14 cellular contexts compared by ENCODE assay signal in the genomic region with DNA sequence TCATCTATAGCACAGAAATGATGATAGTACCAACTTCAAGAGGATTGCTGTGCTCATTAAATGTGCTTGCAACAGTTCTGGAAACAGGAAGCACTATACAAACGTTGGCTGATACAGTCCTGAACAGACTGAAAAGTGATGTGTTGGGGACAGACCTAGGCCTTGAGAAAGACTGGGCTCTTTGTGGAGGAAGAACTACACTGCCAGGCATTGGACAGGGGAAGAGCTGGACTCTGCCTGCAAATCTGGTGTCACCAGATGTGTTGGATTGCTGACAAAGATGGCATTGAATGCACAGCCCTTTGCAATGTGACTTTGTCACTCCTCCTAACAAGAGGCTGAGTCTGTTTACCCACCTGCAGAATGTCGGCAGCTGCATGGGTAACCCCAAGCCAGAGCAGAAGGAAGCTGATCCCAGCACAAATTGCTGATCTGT. TPM values are rescaled to one million over a fixed set of nuclear protein-coding genes. Genes with fewer than 3 reads are reported as not detected.
DNase-seq lines count a peak whose midpoint lies in the region; ATAC-seq, FAIRE-seq and TF ChIP-seq lines count a peak whose summit lies in the region.
"Had no signal": no experiment of that assay in that cellular context is flagged by ENCODE, and none has a peak within 500 bp of the region (broad histone marks: within the 10 kb centered on the region; RNA-seq: fewer than 3 reads in every experiment).

No MANE protein-coding gene starts in this region.

- no peak for ATAC-seq in HG02678 (IDR thresholded peaks at IDR 0.05; ENCODE audit: unreplicated experiment)
- ATAC-seq in GM21786 (IDR thresholded peaks at IDR 0.05; ENCODE audit: unreplicated experiment): no peak

- TF ChIP-seq CTCF in breast epithelium (IDR thresholded peaks at IDR 0.05): no peak
- TF ChIP-seq CTCF in neutrophil (IDR thresholded peaks at IDR 0.05): no peak

- TF ChIP-seq POLR2A in breast epithelium (IDR thresholded peaks at IDR 0.05): no peak
- TF ChIP-seq POLR2A in GM12892 (IDR thresholded peaks at IDR 0.05; ENCODE audit: low read depth, low read length): no peak

- no peak for FAIRE-seq in GM12892 (lab: Jason Lieb, UNC)

- intact Hi-C loops in breast epithelium (cut with DNase I; ENCODE audit: low total_unique reads): no loop called here

- no peaks in the 10 kb centered on the region for H3K27me3 ChIP-seq in breast epithelium
- no peaks in the 10 kb centered on the region for H3K27me3 ChIP-seq in neutrophil
- H3K27me3 ChIP-seq: adrenal gland had no signal

- no peak overlapping the region for H3K4me3 ChIP-seq in breast epithelium
- H3K4me3 ChIP-seq in neutrophil (ENCODE audit: low read depth in 1 of 2, low read length in 1 of 2): peak overlapping the region in 1 of 2 experiments; percentile 21
- H3K4me3 ChIP-seq: adrenal gland, smooth muscle cell had no signal

- H3K36me3 ChIP-seq in breast epithelium (no peaks in the 10 kb centered on the region), neutrophil (no peaks in the 10 kb centered on the region)
- H3K36me3 ChIP-seq: adrenal gland had no signal

- peak overlapping the region; percentile 72 to 74 for H3K27ac ChIP-seq in breast epithelium
- H3K27ac ChIP-seq in neutrophil: peak overlapping the region; percentile 93

- no peaks in the 10 kb centered on the region for H3K9me3 ChIP-seq in breast epithelium
- no peaks in the 10 kb centered on the region for H3K9me3 ChIP-seq in neutrophil
- H3K9me3 ChIP-seq: adrenal gland had no signal

- DNase-seq in DMS79 (lab: John Stamatoyannopoulos, UW) (peak; percentile 41), NCI-H2171 treated with DMSO at 0.1 percent for 48 hours (lab: John Stamatoyannopoulos, UW) (peak; percentile 80), breast epithelium (ENCODE audit: low spot score in 2 of 2) (no peak), HCEC 1CT (no peak), GM12892 (ENCODE audit: insufficient read length) (no peak)
- DNase-seq: activated CD4-positive, alpha-beta T cell treated with anti-CD3 and anti-CD28 coated beads, Interleukin-2, amount 10 ng/mL, durations not matched to agents 7 days and 5 days; HFFc6; left cardiac atrium; stimulated activated naive CD4-positive, alpha-beta T cell treated with Interleukin-2 at 50 U/mL for 16 hours had no signal

- H3K4me1 ChIP-seq in breast epithelium (peaks cover 0 to 4% of the 10 kb centered on the region in 2 donors), neutrophil (ENCODE audit: control insufficient read depth in 1 of 2, insufficient read depth in 1 of 2, low read depth in 1 of 2, low read length in 1 of 2) (peaks cover 52 to 57% of the 10 kb centered on the region in 2 experiments)
- H3K4me1 ChIP-seq: adrenal gland had no signal

RNA-seq across cellular contexts. Expression of gene ST6GALNAC2, which starts 12.4 kb away (rescaled TPM):
- 10 to 100 TPM; 10.5 to 39.8 (median 12.0) TPM for total RNA-seq in breast epithelium
- polyA plus RNA-seq in GM12892 (2012; ENCODE audit: missing spikeins): not detected
- total RNA-seq: activated CD4-positive, alpha-beta T cell treated with anti-CD3 and anti-CD28 coated beads, Interleukin-2, amount 10 ng/mL, durations not matched to agents 7 days and 5 days had no signal

RNA-seq across cellular contexts. Expression of gene ST6GALNAC1, which starts 45.5 kb away (rescaled TPM):
- 1 to 10 TPM; 1.3 to 1.6 (median 1.3) TPM for total RNA-seq in breast epithelium
- polyA plus RNA-seq in GM12892 (2012; ENCODE audit: missing spikeins): not detected
- total RNA-seq: HFFc6, smooth muscle cell had no signal
- polyA plus RNA-seq: smooth muscle cell had no signal

RNA-seq across cellular contexts. Expression of gene PRCD, which starts 58.2 kb away (rescaled TPM):
- 1 to 10 TPM; 1.5 to 7.2 (median 4.9) TPM for total RNA-seq in breast epithelium
- not detected for polyA plus RNA-seq in GM12892 (2012; ENCODE audit: missing spikeins)
- total RNA-seq: activated CD4-positive, alpha-beta T cell treated with anti-CD3 and anti-CD28 coated beads, Interleukin-2, amount 10 ng/mL, durations not matched to agents 7 days and 5 days; HFFc6 had no signal

Comparison
In these comparisons a context has a peak if more than half of its experiments do, and no peak if none do; other contexts are left out.
1. DNase-seq: peak in DMS79 (single experiment) and NCI-H2171 treated with DMSO at 0.1 percent for 48 hours (single experiment); none in breast epithelium (0 of 2), HCEC 1CT (single experiment) and GM12892 (single experiment).